8 cellular contexts compared by ENCODE assay signal in the genomic region with DNA sequence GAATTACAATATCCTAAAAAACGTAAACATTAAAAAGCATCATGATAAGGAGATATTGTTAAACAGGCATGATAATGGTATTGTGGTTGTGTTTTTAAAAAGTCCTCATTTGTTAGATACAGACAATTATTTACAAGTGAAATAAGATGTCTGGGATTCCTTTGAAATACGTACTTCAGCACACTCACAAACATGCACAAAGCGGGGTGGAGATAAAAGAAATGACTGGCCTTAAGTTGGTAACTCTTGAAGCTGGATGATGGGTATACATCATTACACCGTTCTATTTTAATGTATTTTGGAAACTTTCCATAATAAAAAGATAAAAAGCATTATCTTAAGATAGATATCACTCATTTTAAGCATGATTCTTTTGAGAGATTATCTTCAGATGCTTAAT. TPM values are rescaled to one million over a fixed set of nuclear protein-coding genes. Genes with fewer than 3 reads are reported as not detected.
DNase-seq lines count a peak whose midpoint lies in the region; ATAC-seq and TF ChIP-seq lines count a peak whose summit lies in the region.

No MANE protein-coding gene starts in this region.

- TF ChIP-seq CTCF in OCI-LY3 (IDR thresholded peaks at IDR 0.05; ENCODE audit: low read depth, low read length), result no peak
- TF ChIP-seq CTCF in endodermal cell (conservative IDR thresholded peaks at IDR 0.05), result no peak
- TF ChIP-seq CTCF in progenitor cell of endocrine pancreas (IDR thresholded peaks at IDR 0.05; ENCODE audit: unreplicated experiment), result no peak

- H3K27ac ChIP-seq in OCI-LY3 (ENCODE audit: low read length) (no peak overlapping the region), endodermal cell (ENCODE audit: low read depth, low read length) (no peak overlapping the region)

- no peaks in the 10 kb centered on the region for H4K20me1 ChIP-seq in OCI-LY3 (ENCODE audit: insufficient read depth, low read length)

- ATAC-seq in GM21825 (IDR thresholded peaks at IDR 0.05; ENCODE audit: unreplicated experiment), result no peak
- ATAC-seq in GM18498 (IDR thresholded peaks at IDR 0.05; ENCODE audit: unreplicated experiment), result no peak
- ATAC-seq in GM19351 (IDR thresholded peaks at IDR 0.05; ENCODE audit: unreplicated experiment), result no peak

- H3K4me2 ChIP-seq in OCI-LY3 (ENCODE audit: low read length), result peak overlapping the region; percentile 78

- peak overlapping the region; percentile 71 for H3K4me3 Mint-ChIP-seq in endodermal cell
- H3K4me3 Mint-ChIP-seq in progenitor cell of endocrine pancreas (ENCODE audit: low read depth), result peak overlapping the region; percentile 90

- H3K36me3 ChIP-seq in ES-I3 (ENCODE audit: insufficient read depth, low read length) (no peaks in the 10 kb centered on the region), OCI-LY3 (replicated peaks; ENCODE audit: low read depth, low read length) (no peaks in the 10 kb centered on the region), endodermal cell (ENCODE audit: control insufficient read depth, insufficient read depth, low read length) (peaks cover 28% of the 10 kb centered on the region)

- no peaks in the 10 kb centered on the region for H3K79me2 ChIP-seq in OCI-LY3 (ENCODE audit: low read length)

- H3K27me3 Mint-ChIP-seq in endodermal cell (ENCODE audit: insufficient read depth) (no peaks in the 10 kb centered on the region), progenitor cell of endocrine pancreas (no peaks in the 10 kb centered on the region)

- whole genome bisulfite sequencing in endodermal cell (ENCODE audit: insufficient coverage in 1 of 2, insufficient read length in 1 of 2), 2 experiments, result 96% methylated on average over 3 of the region's 4 CpGs; no CpG with 5 or more reads in 1 of the 2 experiments

- no peak overlapping the region for H2AFZ ChIP-seq in OCI-LY3 (ENCODE audit: low read depth, low read length)

- H3K27ac Mint-ChIP-seq in endodermal cell (no peak overlapping the region), progenitor cell of endocrine pancreas (peak overlapping the region; percentile 53)

- peaks cover 9% of the 10 kb centered on the region for H3K4me1 Mint-ChIP-seq in endodermal cell
- H3K4me1 Mint-ChIP-seq in progenitor cell of endocrine pancreas (ENCODE audit: low read depth), result peaks cover 12% of the 10 kb centered on the region

- DNase-seq in endodermal cell (no peak), progenitor cell of endocrine pancreas (ENCODE audit: low spot score, unreplicated experiment) (no peak), NCI-H1930 (lab: John Stamatoyannopoulos, UW) (no peak)

- H3K27me3 ChIP-seq in OCI-LY3 (ENCODE audit: low read depth, low read length) (no peaks in the 10 kb centered on the region), endodermal cell (ENCODE audit: control insufficient read depth, insufficient read depth, low read length, poor library complexity, severe bottlenecking) (no peaks in the 10 kb centered on the region)

- H3K4me3 ChIP-seq in OCI-LY3 (ENCODE audit: low read length) (peak overlapping the region; percentile 83), endodermal cell (ENCODE audit: low read length) (peak overlapping the region; percentile 80)

- peaks cover 12% of the 10 kb centered on the region; the same call in 1 of the 2 replicates for H3K4me1 ChIP-seq in ES-I3 (ENCODE audit: insufficient read depth, low read length)
- peaks cover 4% of the 10 kb centered on the region; the same call in 1 of the 2 replicates for H3K4me1 ChIP-seq in OCI-LY3 (ENCODE audit: low read length)
- no peaks in the 10 kb centered on the region for H3K4me1 ChIP-seq in endodermal cell (ENCODE audit: control insufficient read depth, insufficient read depth, low read length)

- H3K9me3 Mint-ChIP-seq in endodermal cell (no peaks in the 10 kb centered on the region), progenitor cell of endocrine pancreas (ENCODE audit: low read depth) (no peaks in the 10 kb centered on the region)

- no peaks in the 10 kb centered on the region for H3K9me3 ChIP-seq in ES-I3 (ENCODE audit: control insufficient read depth, insufficient read depth, low read length)
- H3K9me3 ChIP-seq in OCI-LY3 (ENCODE audit: insufficient read depth, low read length), result no peaks in the 10 kb centered on the region
- H3K9me3 ChIP-seq in endodermal cell (ENCODE audit: control insufficient read depth, low read length), result no peaks in the 10 kb centered on the region

- H3K36me3 Mint-ChIP-seq in endodermal cell (ENCODE audit: low read depth), result peaks cover 18% of the 10 kb centered on the region
- H3K36me3 Mint-ChIP-seq in progenitor cell of endocrine pancreas (ENCODE audit: insufficient read depth), result peaks cover 5% of the 10 kb centered on the region

- H3K9ac ChIP-seq in ES-I3 (ENCODE audit: low read depth, low read length), result peak overlapping the region; percentile 92; the same call in 1 of the 2 replicates
- H3K9ac ChIP-seq in OCI-LY3 (ENCODE audit: low read length), result peak overlapping the region; percentile 72
- H3K9ac ChIP-seq in endodermal cell (ENCODE audit: extremely low read depth, low read length, poor library complexity, severe bottlenecking), result peak overlapping the region; percentile 92

RNA-seq across cellular contexts. Expression of gene FAM200C, which starts 1.0 kb away (rescaled TPM):
- total RNA-seq in endodermal cell, result 1 to 10 TPM; 2.4 to 2.7 TPM
- polyA plus RNA-seq in endodermal cell (2013, experiment 1 of 2), result 10.4 TPM
- polyA plus RNA-seq in endodermal cell (2013, experiment 2 of 2), result 8.7 TPM
- total RNA-seq in progenitor cell of endocrine pancreas, result 6.5 and 7.0 TPM in 2 replicates

RNA-seq across cellular contexts. Expression of gene SLU7, which starts 20.1 kb away (rescaled TPM):
- total RNA-seq in endodermal cell (10 to 100 TPM; 36.8 to 47.5 TPM), progenitor cell of endocrine pancreas (38.2 and 43.1 TPM in 2 replicates)
- polyA plus RNA-seq in endodermal cell (2013, experiment 1 of 2), result 36.7 TPM
- polyA plus RNA-seq in endodermal cell (2013, experiment 2 of 2), result 41.6 TPM

RNA-seq across cellular contexts. Expression of gene PTTG1, which starts 22.8 kb away (rescaled TPM):
- 100 to 1,000 TPM; 121 to 162 TPM for total RNA-seq in endodermal cell
- polyA plus RNA-seq in endodermal cell (2013, experiment 1 of 2), result 372 TPM
- polyA plus RNA-seq in endodermal cell (2013, experiment 2 of 2), result 366 TPM
- 48.2 and 50.0 TPM in 2 replicates for total RNA-seq in progenitor cell of endocrine pancreas

RNA-seq across cellular contexts. Expression of gene C1QTNF2, which starts 28.4 kb away (rescaled TPM):
- not detected for total RNA-seq in endodermal cell
- 0.36 TPM for polyA plus RNA-seq in endodermal cell (2013, experiment 1 of 2)
- 0.58 TPM for polyA plus RNA-seq in endodermal cell (2013, experiment 2 of 2)
- 0.11 and 0.14 TPM in 2 replicates for total RNA-seq in progenitor cell of endocrine pancreas
